In the genomic region with DNA sequence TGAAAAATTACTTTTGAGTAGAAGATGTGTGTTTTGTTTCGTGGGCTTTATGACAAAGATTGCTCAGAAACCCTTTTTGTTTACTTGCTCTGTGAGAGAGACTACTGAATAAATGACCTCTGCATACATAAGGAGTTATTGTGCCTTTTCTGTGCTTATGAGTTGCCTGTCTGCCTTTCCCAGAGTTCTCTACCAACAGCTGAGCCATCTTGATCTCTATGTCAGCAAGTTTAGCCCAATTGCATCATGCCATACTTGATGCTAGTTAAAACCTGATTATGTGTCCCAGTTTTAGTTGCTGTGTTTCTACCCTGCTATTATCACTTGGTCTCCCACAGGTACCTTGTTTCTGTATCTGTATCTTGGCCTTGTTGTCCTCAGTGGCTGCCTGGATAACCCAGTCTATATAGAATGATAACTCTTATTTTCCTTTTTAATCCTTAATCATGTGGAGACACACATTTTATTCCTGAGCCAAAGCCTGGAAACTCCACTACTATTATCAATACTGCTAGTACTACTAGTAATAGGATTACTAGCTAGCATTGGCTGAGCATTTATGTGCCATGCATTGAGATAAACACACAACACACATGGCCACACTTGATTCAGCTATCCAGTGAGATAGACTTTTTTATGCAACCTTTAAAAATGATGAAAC, we compare ENCODE assay signal across 29 cellular contexts.
"Had no signal": no experiment of that assay in that cellular context is flagged by ENCODE, and none has a peak within 500 bp of the region (broad histone marks: within the 10 kb centered on the region; RNA-seq: fewer than 3 reads in every experiment).

No MANE protein-coding gene starts in this region.

- FAIRE-seq: astrocyte, TTC549 had no signal

- H3K4me2 ChIP-seq: PC-9 had no signal

- DNase-seq: activated CD4-positive, alpha-beta memory T cell treated with anti-CD3 and anti-CD28 coated beads, Interleukin-2, amount 10 ng/mL, durations not matched to agents 7 days and 5 days; activated CD4-positive, alpha-beta T cell treated with anti-CD3 and anti-CD28 coated beads for 36 hours; activated CD4-positive, alpha-beta T cell treated with anti-CD3 and anti-CD28 coated beads, Interleukin-2, amount 50 U/mL, for 1 hour; activated gamma-delta T cell; activated naive CD4-positive, alpha-beta T cell treated with anti-CD3 and anti-CD28 coated beads for 36 hours; activated T-cell treated with anti-CD3 and anti-CD28 coated beads for 4 hours; activated T-cell treated with anti-CD3 and anti-CD28 coated beads, Interleukin-2, amount 50 U/mL, for 48 hours; amygdala; NCI-H1048; NCI-H146; NCI-H187 treated with DMSO at 0.1 percent for 48 hours; NCI-H2081 treated with DMSO at 0.1 percent for 48 hours; NCI-H2171 treated with DMSO at 0.1 percent for 48 hours; NCI-H226; NCI-H510A; NCI-H526 treated with DMSO at 0.1 percent for 48 hours; PC-9; SIG-M5; T-cell; T-helper 2 cell; T1000; WERI-Rb-1 had no signal

- H3K9me3 Mint-ChIP-seq: activated CD4-positive, alpha-beta memory T cell treated with anti-CD3 and anti-CD28 coated beads, Interleukin-2, amount 10 ng/mL, durations not matched to agents 7 days and 5 days; activated naive CD4-positive, alpha-beta T cell treated with anti-CD3 and anti-CD28 coated beads for 36 hours; activated T-helper 17 cell treated with anti-CD3 and anti-CD28 coated beads, Interleukin-2, amount 50 U/mL, for 72 hours; brain; central memory CD8-positive, alpha-beta T cell; T-cell had no signal

- H3K27ac Mint-ChIP-seq: activated CD4-positive, alpha-beta memory T cell treated with anti-CD3 and anti-CD28 coated beads, Interleukin-2, amount 10 ng/mL, durations not matched to agents 7 days and 5 days; activated CD4-positive, alpha-beta T cell treated with anti-CD3 and anti-CD28 coated beads for 36 hours; activated naive CD4-positive, alpha-beta T cell treated with anti-CD3 and anti-CD28 coated beads for 36 hours; activated naive CD8-positive, alpha-beta T cell; activated T-helper 17 cell treated with anti-CD3 and anti-CD28 coated beads, Interleukin-2, amount 50 U/mL, for 72 hours; T-cell had no signal

- ATAC-seq: activated CD4-positive, alpha-beta T cell treated with anti-CD3 and anti-CD28 coated beads for 36 hours; activated T-helper 17 cell treated with anti-CD3 and anti-CD28 coated beads, Interleukin-2, amount 50 U/mL, for 72 hours; T-cell had no signal

- H3K36me3 ChIP-seq: WERI-Rb-1 had no signal

- H2AFZ ChIP-seq: PC-9 had no signal

- H3K27ac ChIP-seq: PC-9, SK-N-MC, WERI-Rb-1 had no signal

- H3K4me3 Mint-ChIP-seq: activated CD4-positive, alpha-beta memory T cell treated with anti-CD3 and anti-CD28 coated beads, Interleukin-2, amount 10 ng/mL, durations not matched to agents 7 days and 5 days; activated CD4-positive, alpha-beta T cell treated with anti-CD3 and anti-CD28 coated beads for 36 hours; activated naive CD4-positive, alpha-beta T cell treated with anti-CD3 and anti-CD28 coated beads for 36 hours; activated naive CD8-positive, alpha-beta T cell; activated T-helper 17 cell treated with anti-CD3 and anti-CD28 coated beads, Interleukin-2, amount 50 U/mL, for 72 hours; brain; central memory CD8-positive, alpha-beta T cell; T-cell had no signal

- H3K36me3 Mint-ChIP-seq: activated naive CD8-positive, alpha-beta T cell; brain; T-cell had no signal

- H3K4me3 ChIP-seq: PC-9, SK-N-MC had no signal

- H3K4me1 Mint-ChIP-seq: activated CD4-positive, alpha-beta memory T cell treated with anti-CD3 and anti-CD28 coated beads, Interleukin-2, amount 10 ng/mL, durations not matched to agents 7 days and 5 days; activated CD4-positive, alpha-beta T cell treated with anti-CD3 and anti-CD28 coated beads for 36 hours; activated T-helper 17 cell treated with anti-CD3 and anti-CD28 coated beads, Interleukin-2, amount 50 U/mL, for 72 hours; central memory CD8-positive, alpha-beta T cell; T-cell had no signal

- H3K27me3 Mint-ChIP-seq: brain had no signal
